In the genomic region with DNA sequence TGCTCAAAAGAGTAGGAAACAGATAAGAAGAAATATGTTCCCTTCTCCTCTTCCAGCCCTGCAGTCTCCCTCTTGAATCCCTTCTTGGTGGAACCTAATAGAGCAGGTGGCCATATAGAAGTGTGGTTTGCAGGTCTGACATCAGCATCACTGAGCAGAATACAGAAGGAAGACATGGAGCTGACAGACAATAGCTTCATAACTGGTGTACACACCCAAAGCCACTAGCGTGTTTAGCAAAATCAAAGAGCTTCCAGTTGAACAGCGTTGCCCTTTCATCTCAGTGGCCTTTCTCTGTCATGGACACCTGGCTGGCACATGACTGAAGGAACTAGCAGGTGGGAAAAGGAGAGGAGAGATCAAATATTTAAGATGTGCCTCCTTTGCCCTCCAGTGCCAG, we compare ENCODE assay signal across 23 cellular contexts.
"Had no signal": no experiment of that assay in that cellular context is flagged by ENCODE, and none has a peak within 500 bp of the region (broad histone marks: within the 10 kb centered on the region; RNA-seq: fewer than 3 reads in every experiment).

No MANE protein-coding gene starts in this region.

- ATAC-seq: natural killer cell; psoas muscle; right lobe of liver; stimulated activated effector memory CD8-positive, alpha-beta T cell treated with anti-CD3 and anti-CD28 coated beads, Interleukin-12 subunit alpha, Interleukin-12 subunit beta, amount 100 ng/mL, for 72 hours had no signal

- H3K27ac ChIP-seq: left ventricle myocardium inferior, neural progenitor cell, neutrophil, parathyroid adenoma, psoas muscle, right lobe of liver, suprapubic skin, thoracic aorta, tibial artery had no signal

- DNase-seq: hypothalamus; immature natural killer cell; kidney; left ventricle myocardium inferior; naive B cell; natural killer cell; nephron progenitor cell; occipital lobe; psoas muscle; right lobe of liver; stimulated activated CD4-positive, alpha-beta T cell treated with anti-CD3 and anti-CD28 coated beads, Interleukin-12 subunit alpha, Interleukin-12 subunit beta, amount 100 ng/mL, for 4 hours; stimulated activated CD4-positive, alpha-beta T cell treated with anti-CD3 and anti-CD28 coated beads, Interleukin-15, amount 100 ng/mL, for 24 hours; stimulated activated CD4-positive, alpha-beta T cell treated with anti-CD3 and anti-CD28 coated beads, Interleukin-2, amount 100 ng/mL, for 24 hours; stimulated activated CD4-positive, alpha-beta T cell treated with anti-CD3 and anti-CD28 coated beads, Interleukin-4, amount 100 ng/mL, for 1 hour; stimulated activated naive CD4-positive, alpha-beta T cell; tibial artery had no signal

- H3K36me3 ChIP-seq: left ventricle myocardium inferior, neural progenitor cell, neutrophil, right lobe of liver, suprapubic skin, thoracic aorta, tibial artery had no signal

- H3K4me1 ChIP-seq: left ventricle myocardium inferior, parathyroid adenoma, psoas muscle, right lobe of liver, suprapubic skin had no signal

- H3K27me3 ChIP-seq: right lobe of liver, tibial artery had no signal

- H3K4me3 ChIP-seq: left ventricle myocardium inferior, lung, neural progenitor cell, psoas muscle, right lobe of liver, suprapubic skin, thoracic aorta, tibial artery had no signal

- H3K9me3 ChIP-seq: left ventricle myocardium inferior, neutrophil, psoas muscle, right lobe of liver, suprapubic skin, thoracic aorta, tibial artery had no signal
